1 cellular context compared by ENCODE assay signal in the genomic region with DNA sequence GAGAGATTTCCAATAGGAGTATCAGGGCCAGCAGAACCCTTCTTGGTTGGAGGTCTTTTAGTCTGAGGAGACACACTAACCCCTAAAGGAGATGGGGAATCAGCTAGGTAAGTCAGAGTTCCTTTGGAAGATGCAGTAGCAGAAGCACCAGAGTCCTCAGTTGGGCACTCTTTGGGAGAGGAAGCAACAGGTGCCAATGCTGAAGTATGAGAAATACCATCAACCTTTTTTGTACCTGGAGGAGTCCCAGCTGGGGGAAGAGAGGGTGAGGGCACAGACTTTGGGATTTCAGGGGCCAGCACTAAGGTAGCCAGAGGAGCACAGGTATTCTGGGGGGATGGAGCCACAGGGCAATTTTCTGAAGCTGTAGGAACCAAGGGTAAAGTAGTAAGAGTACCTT.
A peak's percentile ranks its signal among the peaks of the same experiment; 100 is the strongest.
TF ChIP-seq lines count a peak whose summit lies in the region.

No MANE protein-coding gene starts in this region.

TF ChIP-seq in GM12878, 131 proteins besides CTCF, POLR2A, EP300 and RAD21:
- no peak for TF ChIP-seq NR2C2 (IDR thresholded peaks at IDR 0.05; ENCODE audit: borderline replicate concordance, control insufficient read depth, insufficient read length, low read depth)
- TF ChIP-seq POLR2AphosphoS5 (IDR thresholded peaks at IDR 0.05; ENCODE audit: low read length), result 0 out of 2 replicates have a peak, but pooled peaks have one; percentile 9
- TF ChIP-seq TCF12 (IDR thresholded peaks at IDR 0.05; ENCODE audit: low read depth, low read length), result no peak
- TF ChIP-seq YY1 (IDR thresholded peaks at IDR 0.05; ENCODE audit: low read depth, low read length), result no peak
- TF ChIP-seq ZNF687 (IDR thresholded peaks at IDR 0.05), result no peak
- TF ChIP-seq RELA (IDR thresholded peaks at IDR 0.05; ENCODE audit: borderline replicate concordance, partially characterized antibody), result no peak
- TF ChIP-seq CEBPB (IDR thresholded peaks at IDR 0.05; ENCODE audit: borderline replicate concordance in 1 of 2, low read depth in 2 of 2, low read length in 2 of 2), result no peak
